19 cellular contexts compared by ENCODE assay signal in genomic region chr19:48496959-48497727, GRCh38. TPM values are rescaled to one million over a fixed set of nuclear protein-coding genes. Genes with fewer than 3 reads are reported as not detected.
"Had no signal": no experiment of that assay in that cellular context is flagged by ENCODE, and none has a peak within 500 bp of the region (broad histone marks: within the 10 kb centered on the region; RNA-seq: fewer than 3 reads in every experiment).

No MANE protein-coding gene starts in this region.

- H3K4me2 ChIP-seq: neural progenitor cell had no signal

- H3K27ac ChIP-seq: colonic mucosa, heart right ventricle, neural progenitor cell, pancreas, testis had no signal

- H3K4me1 ChIP-seq: colonic mucosa had no signal

- H2AFZ ChIP-seq: neural progenitor cell had no signal

- H3K27me3 ChIP-seq: pancreas, testis had no signal

- ATAC-seq: heart right ventricle; left ventricle myocardium superior; pancreas; stimulated activated naive CD8-positive, alpha-beta T cell treated with anti-CD3 and anti-CD28 coated beads, Interleukin-15, amount 100 ng/mL, for 72 hours had no signal

- H3K9me3 ChIP-seq: colonic mucosa, heart right ventricle, pancreas, testis had no signal

- H3K4me3 ChIP-seq: colonic mucosa, neural progenitor cell, pancreas, testis had no signal

- H3K36me3 ChIP-seq: colonic mucosa, heart right ventricle, neural progenitor cell, pancreas had no signal

- DNase-seq: activated CD4-positive, alpha-beta memory T cell treated with anti-CD3 and anti-CD28 coated beads for 36 hours; activated naive CD4-positive, alpha-beta T cell; caudate nucleus; colonic mucosa; effector CD4-positive, alpha-beta T cell; heart right ventricle; islet precursor cell; left ventricle myocardium superior; pancreas; stimulated activated CD4-positive, alpha-beta T cell treated with anti-CD3 and anti-CD28 coated beads, Interleukin-15, amount 100 ng/mL, for 24 hours; stimulated activated CD4-positive, alpha-beta T cell treated with anti-CD3 and anti-CD28 coated beads, Interleukin-4, amount 100 ng/mL, for 4 hours; stimulated activated naive CD8-positive, alpha-beta T cell treated with anti-CD3 and anti-CD28 coated beads, Interleukin-15, amount 100 ng/mL, for 72 hours; T1000; testis had no signal

RNA-seq across cellular contexts. Expression of gene LMTK3, which starts 14.5 kb away (rescaled TPM):
- total RNA-seq: skeletal muscle tissue had no signal

RNA-seq across cellular contexts. Expression of gene SULT2B1, which starts 54.8 kb away (rescaled TPM):
- total RNA-seq: activated CD4-positive, alpha-beta memory T cell treated with anti-CD3 and anti-CD28 coated beads for 36 hours; astrocyte; myocyte; renal cortical epithelial cell; skeletal muscle tissue had no signal
